In genomic region chrX:49040376-49040955, GRCh38 we compare ENCODE assay signal across 8 cellular contexts. TPM values are rescaled to one million over a fixed set of nuclear protein-coding genes. Genes with fewer than 3 reads are reported as not detected.
DNase-seq lines count a peak whose midpoint lies in the region; ATAC-seq, FAIRE-seq and TF ChIP-seq lines count a peak whose summit lies in the region.

No MANE protein-coding gene starts in this region.

- peak overlapping the region; percentile 70 to 97 for H3K27ac ChIP-seq in coronary artery
- H3K27ac ChIP-seq in naive thymus-derived CD4-positive, alpha-beta T cell (ENCODE audit: low read depth, low read length): no peak overlapping the region

- H3K4me3 ChIP-seq in AG10803 (ENCODE audit: low read length): peak overlapping the region; percentile 82
- peak overlapping the region; percentile 86 for H3K4me3 ChIP-seq in MG63
- peak overlapping the region; percentile 81 for H3K4me3 ChIP-seq in coronary artery
- H3K4me3 ChIP-seq in naive thymus-derived CD4-positive, alpha-beta T cell (ENCODE audit: low read length): no peak overlapping the region

- intact Hi-C loops in naive thymus-derived CD4-positive, alpha-beta T cell (cut with micrococcal nuclease): loop anchor here in 1 of 2 donors (5.0 kb wide), 1 partner anchor 62 kb away; no protein-coding TSS in a partner anchor

- DNase-seq in AG10803 (ENCODE audit: low read depth): peak; percentile 28
- DNase-seq in MG63: no peak
- DNase-seq in coronary artery (ENCODE audit: low spot score): no peak
- no peak for DNase-seq in naive thymus-derived CD4-positive, alpha-beta T cell
- DNase-seq in HTR-8/SVneo (ENCODE audit: insufficient read length, low spot score): no peak
- DNase-seq in NCI-H446 treated with DMSO at 0.1 percent for 48 hours (lab: John Stamatoyannopoulos, UW): no peak
- DNase-seq in retina: no peak

- no peaks in the 10 kb centered on the region for H3K27me3 ChIP-seq in MG63
- no peaks in the 10 kb centered on the region for H3K27me3 ChIP-seq in naive thymus-derived CD4-positive, alpha-beta T cell (ENCODE audit: control insufficient read depth in 2 of 2, insufficient read depth in 2 of 2, low read length in 2 of 2)

- peak overlapping the region in 7 of 10 donors; percentile 10 to 86 (median 27) for H3K4me3 Mint-ChIP-seq in naive thymus-derived CD4-positive, alpha-beta T cell

- TF ChIP-seq CTCF in AG10803 (conservative IDR thresholded peaks at IDR 0.05; ENCODE audit: low read length): no peak
- no peak for TF ChIP-seq CTCF in coronary artery (IDR thresholded peaks at IDR 0.05)

- H3K36me3 ChIP-seq in MG63: peaks cover 29% of the 10 kb centered on the region
- peaks cover 0 to 27% (median 9%) of the 10 kb centered on the region in 3 experiments for H3K36me3 ChIP-seq in naive thymus-derived CD4-positive, alpha-beta T cell (ENCODE audit: control insufficient read depth in 2 of 3, insufficient read depth in 3 of 3, low read length in 3 of 3)

- H3K36me3 Mint-ChIP-seq in naive thymus-derived CD4-positive, alpha-beta T cell: peaks cover 0 to 11% (median 5%) of the 10 kb centered on the region in 5 donors

- no peaks in the 10 kb centered on the region for H3K27me3 Mint-ChIP-seq in naive thymus-derived CD4-positive, alpha-beta T cell

- no peaks in the 10 kb centered on the region for H3K9me3 Mint-ChIP-seq in naive thymus-derived CD4-positive, alpha-beta T cell

- no peak for FAIRE-seq in HTR-8/SVneo (lab: Jason Lieb, UNC)

- ATAC-seq in naive thymus-derived CD4-positive, alpha-beta T cell: no peak
- no peak for ATAC-seq in GM21528 (IDR thresholded peaks at IDR 0.05; ENCODE audit: low FRiP score, unreplicated experiment)

- no peaks in the 10 kb centered on the region for H3K9me3 ChIP-seq in MG63
- no peaks in the 10 kb centered on the region for H3K9me3 ChIP-seq in naive thymus-derived CD4-positive, alpha-beta T cell (ENCODE audit: control insufficient read depth in 2 of 3, low read length in 3 of 3)

- CTCF ChIA-PET in naive thymus-derived CD4-positive, alpha-beta T cell (lab: Charles Lee): no interaction called here

- peaks cover 18 to 40% (median 31%) of the 10 kb centered on the region in 7 donors for H3K4me1 Mint-ChIP-seq in naive thymus-derived CD4-positive, alpha-beta T cell

- H3K27ac Mint-ChIP-seq in naive thymus-derived CD4-positive, alpha-beta T cell: peak overlapping the region in 6 of 9 donors; percentile 15 to 89 (median 73)

- POLR2A ChIA-PET in naive thymus-derived CD4-positive, alpha-beta T cell (lab: Charles Lee): interaction anchor here (1.0 kb wide), 1 partner anchor 124 kb away, joined by 3 read pairs; no protein-coding TSS in a partner anchor

- H3K4me1 ChIP-seq in naive thymus-derived CD4-positive, alpha-beta T cell (ENCODE audit: control insufficient read depth in 2 of 2, insufficient read depth in 2 of 2, low read length in 2 of 2): peaks cover 5 to 21% of the 10 kb centered on the region in 2 donors

RNA-seq across cellular contexts. Expression of gene TFE3, which starts 2.7 kb away (rescaled TPM):
- total RNA-seq in MG63 (2014; rRNA removed; shearing (Covaris generic); ENCODE audit: low replicate concordance): 41.4 and 49.3 TPM in 2 replicates
- total RNA-seq in naive thymus-derived CD4-positive, alpha-beta T cell: 10 to 100 TPM; 26.2 to 54.2 (median 30.5) TPM
- polyA plus RNA-seq in naive thymus-derived CD4-positive, alpha-beta T cell: 1 to 10 TPM; 2.2 to 4.3 TPM

RNA-seq across cellular contexts. Expression of gene CCDC120, which starts 18.3 kb away (rescaled TPM):
- total RNA-seq in MG63 (2014; rRNA removed; shearing (Covaris generic); ENCODE audit: low replicate concordance): 0.30 and 0.59 TPM in 2 replicates
- total RNA-seq in naive thymus-derived CD4-positive, alpha-beta T cell: 10 to 100 TPM in 4 of 5 experiments, 1 to 10 TPM in 1; 7.6 to 15.1 (median 11.3) TPM
- polyA plus RNA-seq in naive thymus-derived CD4-positive, alpha-beta T cell: 1 to 10 TPM; 1.3 to 1.6 TPM

RNA-seq across cellular contexts. Expression of gene PRAF2, which starts 33.3 kb away (rescaled TPM):
- 1.9 TPM in 1 of 2 replicates, not detected in the other for total RNA-seq in MG63 (2014; rRNA removed; shearing (Covaris generic); ENCODE audit: low replicate concordance)
- 10 to 100 TPM; 15.9 to 28.3 (median 20.4) TPM for total RNA-seq in naive thymus-derived CD4-positive, alpha-beta T cell
- polyA plus RNA-seq in naive thymus-derived CD4-positive, alpha-beta T cell: 10 to 100 TPM; 46.1 to 56.4 TPM

RNA-seq across cellular contexts. Expression of gene GRIPAP1, which starts 38.4 kb away (rescaled TPM):
- total RNA-seq in MG63 (2014; rRNA removed; shearing (Covaris generic); ENCODE audit: low replicate concordance): 15.7 and 20.3 TPM in 2 replicates
- total RNA-seq in naive thymus-derived CD4-positive, alpha-beta T cell: 100 to 1,000 TPM; 103 to 108 (median 105) TPM
- polyA plus RNA-seq in naive thymus-derived CD4-positive, alpha-beta T cell: 10 to 100 TPM; 13.6 to 24.9 TPM

RNA-seq across cellular contexts. Expression of gene WDR45, which starts 39.2 kb away (rescaled TPM):
- 35.9 and 43.1 TPM in 2 replicates for total RNA-seq in MG63 (2014; rRNA removed; shearing (Covaris generic); ENCODE audit: low replicate concordance)
- 100 to 1,000 TPM in 2 of 5 experiments, 10 to 100 TPM in 3; 51.4 to 115 (median 80.0) TPM for total RNA-seq in naive thymus-derived CD4-positive, alpha-beta T cell
- 10 to 100 TPM; 38.3 to 54.2 TPM for polyA plus RNA-seq in naive thymus-derived CD4-positive, alpha-beta T cell
